Comparison of ENCODE assay signal across 19 cellular contexts in genomic region chr1:228172591-228173527, GRCh38. TPM values are rescaled to one million over a fixed set of nuclear protein-coding genes. Genes with fewer than 3 reads are reported as not detected.
DNase-seq lines count a peak whose midpoint lies in the region; FAIRE-seq and TF ChIP-seq lines count a peak whose summit lies in the region.
"Had no signal": no experiment of that assay in that cellular context is flagged by ENCODE, and none has a peak within 500 bp of the region (broad histone marks: within the 10 kb centered on the region; RNA-seq: fewer than 3 reads in every experiment).

No MANE protein-coding gene starts in this region.

- H3K36me3 ChIP-seq in NT2/D1 (ENCODE audit: insufficient read depth, insufficient read length, low read length), result peaks cover 16% of the 10 kb centered on the region
- peaks cover 0 to 3% of the 10 kb centered on the region in 2 donors for H3K36me3 ChIP-seq in kidney (ENCODE audit: control insufficient read depth in 1 of 2, insufficient read depth in 2 of 2, low read length in 2 of 2)

- no peak for FAIRE-seq in kidney (lab: Jason Lieb, UNC)
- FAIRE-seq in urothelium cell line (lab: Jason Lieb, UNC), result peak; percentile 27
- FAIRE-seq: colon, K562 had no signal

- DNase-seq in activated naive CD4-positive, alpha-beta T cell (lab: John Stamatoyannopoulos, UW), result no peak
- DNase-seq in NT2/D1 (ENCODE audit: low read depth, low spot score) (no peak), kidney (peak; percentile 61), urothelium cell line (ENCODE audit: low spot score) (no peak), SHP77 (lab: John Stamatoyannopoulos, UW) (no peak), cerebellar nuclear complex (lab: John Stamatoyannopoulos, UW) (no peak), NK-92 (lab: John Stamatoyannopoulos, UW; ENCODE audit: unreplicated experiment) (no peak)
- DNase-seq: activated B cell treated with CpG ODN at 0.5 μM for 24 hours; activated naive CD8-positive, alpha-beta T cell treated with anti-CD3 and anti-CD28 coated beads, Interleukin-2, amount 50 U/mL, for 24 hours; DMS153; GOT3; NCI-H1694 treated with DMSO at 0.1 percent for 48 hours; NCI-H2171 treated with DMSO at 0.1 percent for 48 hours; NCI-H524 treated with DMSO at 0.1 percent for 48 hours had no signal

- H3K4me3 Mint-ChIP-seq in activated naive CD4-positive, alpha-beta T cell treated with anti-CD3 and anti-CD28 coated beads, Interleukin-2, amount 50 U/mL, for 24 hours, result no peak overlapping the region
- H3K4me3 Mint-ChIP-seq: activated B cell treated with CpG ODN at 0.5 μM for 24 hours; activated CD4-positive, alpha-beta memory T cell treated with anti-CD3 and anti-CD28 coated beads, Interleukin-2, amount 10 ng/mL, durations not matched to agents 7 days and 5 days; activated naive CD8-positive, alpha-beta T cell treated with anti-CD3 and anti-CD28 coated beads, Interleukin-2, amount 50 U/mL, for 24 hours had no signal

- H3K27me3 Mint-ChIP-seq in activated naive CD4-positive, alpha-beta T cell treated with anti-CD3 and anti-CD28 coated beads, Interleukin-2, amount 50 U/mL, for 24 hours, result no peaks in the 10 kb centered on the region
- H3K27me3 Mint-ChIP-seq: activated B cell treated with CpG ODN at 0.5 μM for 24 hours; activated CD4-positive, alpha-beta memory T cell treated with anti-CD3 and anti-CD28 coated beads, Interleukin-2, amount 10 ng/mL, durations not matched to agents 7 days and 5 days; activated naive CD8-positive, alpha-beta T cell treated with anti-CD3 and anti-CD28 coated beads, Interleukin-2, amount 50 U/mL, for 24 hours had no signal

- no peaks in the 10 kb centered on the region for H3K9me3 ChIP-seq in NT2/D1 (ENCODE audit: insufficient read depth, low read length)
- no peaks in the 10 kb centered on the region for H3K9me3 ChIP-seq in kidney (ENCODE audit: control insufficient read depth in 1 of 2, low read length in 2 of 2)

- H3K9ac ChIP-seq in NT2/D1 (ENCODE audit: insufficient read length, low read depth), result peak overlapping the region; percentile 51
- H3K9ac ChIP-seq in kidney (ENCODE audit: low read length in 2 of 2), result no peak overlapping the region

- TF ChIP-seq CTCF in kidney (IDR thresholded peaks at IDR 0.05; ENCODE audit: borderline replicate concordance, extremely low read depth, insufficient read depth), result no peak

- H3K4me1 Mint-ChIP-seq in activated naive CD4-positive, alpha-beta T cell treated with anti-CD3 and anti-CD28 coated beads, Interleukin-2, amount 50 U/mL, for 24 hours, result peaks cover 11% of the 10 kb centered on the region

- no peak overlapping the region for H3K27ac ChIP-seq in kidney (ENCODE audit: low read depth in 2 of 2, low read length in 2 of 2)

- no peaks in the 10 kb centered on the region for H3K9me3 Mint-ChIP-seq in activated naive CD4-positive, alpha-beta T cell treated with anti-CD3 and anti-CD28 coated beads, Interleukin-2, amount 50 U/mL, for 24 hours
- H3K9me3 Mint-ChIP-seq: activated B cell treated with CpG ODN at 0.5 μM for 24 hours; activated CD4-positive, alpha-beta memory T cell treated with anti-CD3 and anti-CD28 coated beads, Interleukin-2, amount 10 ng/mL, durations not matched to agents 7 days and 5 days; activated naive CD8-positive, alpha-beta T cell treated with anti-CD3 and anti-CD28 coated beads, Interleukin-2, amount 50 U/mL, for 24 hours had no signal

- peaks cover 3% of the 10 kb centered on the region for H3K36me3 Mint-ChIP-seq in activated naive CD4-positive, alpha-beta T cell treated with anti-CD3 and anti-CD28 coated beads, Interleukin-2, amount 50 U/mL, for 24 hours

- no peak overlapping the region for H3K4me3 ChIP-seq in NT2/D1 (ENCODE audit: insufficient read length, low read depth)
- no peak overlapping the region for H3K4me3 ChIP-seq in kidney (ENCODE audit: low read length in 2 of 2)
- H3K4me3 ChIP-seq: K562, lung had no signal

- intact Hi-C loops in kidney (cut with DNase I), result no loop called here

- H3K4me1 ChIP-seq in NT2/D1 (ENCODE audit: insufficient read depth, insufficient read length) (peaks cover 8% of the 10 kb centered on the region), kidney (ENCODE audit: control insufficient read depth in 1 of 2, insufficient read depth in 1 of 2, low read depth in 1 of 2, low read length in 2 of 2) (no peaks in the 10 kb centered on the region)

- no peaks in the 10 kb centered on the region for H3K27me3 ChIP-seq in NT2/D1 (ENCODE audit: insufficient read depth, insufficient read length)

- H3K27ac Mint-ChIP-seq in activated naive CD4-positive, alpha-beta T cell treated with anti-CD3 and anti-CD28 coated beads, Interleukin-2, amount 50 U/mL, for 24 hours, result peak overlapping the region; percentile 41
- H3K27ac Mint-ChIP-seq: activated B cell treated with CpG ODN at 0.5 μM for 24 hours; activated CD4-positive, alpha-beta memory T cell treated with anti-CD3 and anti-CD28 coated beads, Interleukin-2, amount 10 ng/mL, durations not matched to agents 7 days and 5 days; activated naive CD8-positive, alpha-beta T cell treated with anti-CD3 and anti-CD28 coated beads, Interleukin-2, amount 50 U/mL, for 24 hours had no signal

RNA-seq across cellular contexts. Expression of gene IBA57, which starts 7.3 kb away (rescaled TPM):
- 13.0 TPM for total RNA-seq in kidney
- 4.7 TPM for polyA plus RNA-seq in kidney (ENCODE audit: insufficient read depth, low read depth, low replicate concordance)

RNA-seq across cellular contexts. Expression of gene GJC2, which starts 23.1 kb away (rescaled TPM):
- 6.0 TPM for total RNA-seq in kidney
- 0.73 TPM for polyA plus RNA-seq in kidney (ENCODE audit: insufficient read depth, low read depth, low replicate concordance)

RNA-seq across cellular contexts. Expression of gene GUK1, which starts 32.8 kb away (rescaled TPM):
- total RNA-seq in kidney, result 221 TPM
- 410 TPM for polyA plus RNA-seq in kidney (ENCODE audit: insufficient read depth, low read depth, low replicate concordance)

RNA-seq across cellular contexts. Expression of gene OBSCN, which starts 35.0 kb away (rescaled TPM):
- 30.0 TPM for total RNA-seq in kidney
- polyA plus RNA-seq in kidney (ENCODE audit: insufficient read depth, low read depth, low replicate concordance), result 14.5 TPM
